Comparison of ENCODE assay signal across 20 cellular contexts in the genomic region with DNA sequence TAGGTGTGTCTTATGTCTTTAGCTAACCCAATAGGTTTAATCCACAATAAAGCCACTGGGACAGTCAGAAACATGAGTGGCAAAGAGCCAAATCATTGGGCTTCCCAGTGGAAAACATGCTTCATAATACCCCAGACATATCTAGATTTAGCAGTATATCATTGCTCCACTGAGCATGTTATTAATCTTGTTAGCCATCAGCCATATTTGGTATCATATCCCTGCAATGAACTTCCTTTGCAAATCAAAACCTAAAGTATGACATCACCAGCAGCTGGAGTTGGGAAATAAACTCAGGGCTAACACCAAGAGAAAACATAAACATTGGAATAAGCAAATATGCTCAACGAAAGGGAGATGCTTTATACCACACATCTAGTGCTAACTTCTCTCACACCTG.
DNase-seq lines count a peak whose midpoint lies in the region; ATAC-seq and TF ChIP-seq lines count a peak whose summit lies in the region.
"Had no signal": no experiment of that assay in that cellular context is flagged by ENCODE, and none has a peak within 500 bp of the region (broad histone marks: within the 10 kb centered on the region; RNA-seq: fewer than 3 reads in every experiment).

No MANE protein-coding gene starts in this region.

- H3K27ac ChIP-seq in parathyroid adenoma, result peak overlapping the region; percentile 70
- no peak overlapping the region for H3K27ac ChIP-seq in ovary
- H3K27ac ChIP-seq: lower lobe of right lung, skin epidermis had no signal

- no peaks in the 10 kb centered on the region for H3K9me3 ChIP-seq in parathyroid adenoma (ENCODE audit: control insufficient read depth, low read length)
- H3K9me3 ChIP-seq in ovary, result no peaks in the 10 kb centered on the region
- H3K9me3 ChIP-seq: lower lobe of right lung had no signal

- H3K9me3 Mint-ChIP-seq in activated naive CD8-positive, alpha-beta T cell treated with anti-CD3 and anti-CD28 coated beads, Interleukin-2, amount 50 U/mL, for 24 hours, result no peaks in the 10 kb centered on the region
- H3K9me3 Mint-ChIP-seq: stimulated activated naive CD8-positive, alpha-beta T cell treated with anti-CD3 and anti-CD28 coated beads, Interleukin-15, amount 100 ng/mL, for 72 hours had no signal

- no peak for TF ChIP-seq EP300 in ovary (IDR thresholded peaks at IDR 0.05)

- no peak overlapping the region for H3K9ac ChIP-seq in parathyroid adenoma

- peaks cover 13% of the 10 kb centered on the region for H3K4me1 ChIP-seq in parathyroid adenoma
- H3K4me1 ChIP-seq in ovary (ENCODE audit: insufficient read depth), result no peaks in the 10 kb centered on the region
- H3K4me1 ChIP-seq: lower lobe of right lung had no signal

- H3K27me3 ChIP-seq in parathyroid adenoma (ENCODE audit: control insufficient read depth, insufficient read depth, low read length) (no peaks in the 10 kb centered on the region), ovary (no peaks in the 10 kb centered on the region)

- no peak overlapping the region for H3K27ac Mint-ChIP-seq in activated naive CD8-positive, alpha-beta T cell treated with anti-CD3 and anti-CD28 coated beads, Interleukin-2, amount 50 U/mL, for 24 hours
- H3K27ac Mint-ChIP-seq: brain; CD8-positive, alpha-beta memory T cell; stimulated activated naive CD8-positive, alpha-beta T cell treated with anti-CD3 and anti-CD28 coated beads, Interleukin-15, amount 100 ng/mL, for 72 hours had no signal

- H3K36me3 ChIP-seq in parathyroid adenoma (ENCODE audit: control insufficient read depth, insufficient read depth, low read length), result no peaks in the 10 kb centered on the region
- H3K36me3 ChIP-seq in ovary, result no peaks in the 10 kb centered on the region
- H3K36me3 ChIP-seq: lower lobe of right lung had no signal

- no peaks in the 10 kb centered on the region for H3K79me2 ChIP-seq in parathyroid adenoma

- H3K4me3 ChIP-seq in fibroblast of mammary gland (ENCODE audit: control insufficient read depth, low read depth, low read length) (no peak overlapping the region), parathyroid adenoma (ENCODE audit: low read depth, low read length) (no peak overlapping the region), ovary (no peak overlapping the region)
- H3K4me3 ChIP-seq: lower lobe of right lung, skin epidermis had no signal

- no peak for TF ChIP-seq CTCF in fibroblast of mammary gland (conservative IDR thresholded peaks at IDR 0.05; ENCODE audit: control insufficient read depth, insufficient read depth, low read depth, low read length)
- no peak for TF ChIP-seq CTCF in parathyroid adenoma (IDR thresholded peaks at IDR 0.05)
- TF ChIP-seq CTCF in ovary (IDR thresholded peaks at IDR 0.05), result no peak

- H3K4me3 Mint-ChIP-seq in activated naive CD8-positive, alpha-beta T cell treated with anti-CD3 and anti-CD28 coated beads, Interleukin-2, amount 50 U/mL, for 24 hours, result no peak overlapping the region
- H3K4me3 Mint-ChIP-seq: brain; CD8-positive, alpha-beta memory T cell; neural crest cell; stimulated activated naive CD8-positive, alpha-beta T cell treated with anti-CD3 and anti-CD28 coated beads, Interleukin-15, amount 100 ng/mL, for 72 hours had no signal

- H2AFZ ChIP-seq in parathyroid adenoma, result no peak overlapping the region

- no peaks in the 10 kb centered on the region for H3K27me3 Mint-ChIP-seq in activated naive CD8-positive, alpha-beta T cell treated with anti-CD3 and anti-CD28 coated beads, Interleukin-2, amount 50 U/mL, for 24 hours
- H3K27me3 Mint-ChIP-seq: brain; CD8-positive, alpha-beta memory T cell; stimulated activated naive CD8-positive, alpha-beta T cell treated with anti-CD3 and anti-CD28 coated beads, Interleukin-15, amount 100 ng/mL, for 72 hours had no signal

- ATAC-seq in activated naive CD8-positive, alpha-beta T cell treated with anti-CD3 and anti-CD28 coated beads, Interleukin-2, amount 50 U/mL, for 24 hours, result no peak
- ATAC-seq: lower lobe of right lung; stimulated activated naive CD8-positive, alpha-beta T cell treated with anti-CD3 and anti-CD28 coated beads, Interleukin-15, amount 100 ng/mL, for 72 hours had no signal

- intact Hi-C loops in ovary (cut with DNase I), result no loop called here

- H3K4me1 Mint-ChIP-seq in activated naive CD8-positive, alpha-beta T cell treated with anti-CD3 and anti-CD28 coated beads, Interleukin-2, amount 50 U/mL, for 24 hours, result no peaks in the 10 kb centered on the region
- H3K4me1 Mint-ChIP-seq: CD8-positive, alpha-beta memory T cell; neural crest cell; stimulated activated naive CD8-positive, alpha-beta T cell treated with anti-CD3 and anti-CD28 coated beads, Interleukin-15, amount 100 ng/mL, for 72 hours had no signal

- 4 to 30% (median 8%) methylated on average over 1 of the region's 1 CpG for WGBS in ovary, 3 donors

- H3K4me2 ChIP-seq in parathyroid adenoma (ENCODE audit: low read length), result no peak overlapping the region

- DNase-seq in EL, result peak; percentile 62
- peak; percentile 26 for DNase-seq in OCI-M1 (lab: John Stamatoyannopoulos, UW)
- DNase-seq in fibroblast of mammary gland (ENCODE audit: low read depth), result peak; percentile 81
- no peak for DNase-seq in ovary
- DNase-seq in NCI-H1105 (lab: John Stamatoyannopoulos, UW), result no peak
- no peak for DNase-seq in D341Med (ENCODE audit: low spot score)
- no peak for DNase-seq in activated naive CD8-positive, alpha-beta T cell treated with anti-CD3 and anti-CD28 coated beads, Interleukin-2, amount 50 U/mL, for 24 hours
- DNase-seq: activated CD4-positive, alpha-beta T cell treated with anti-CD3 and anti-CD28 coated beads, Interleukin-2, amount 50 U/mL, for 4 hours; CD8-positive, alpha-beta memory T cell; hippocampal formation; lower lobe of right lung; NCI-H146; NCI-H82; SHP77 treated with DMSO at 0.1 percent for 48 hours; stimulated activated naive CD8-positive, alpha-beta T cell treated with anti-CD3 and anti-CD28 coated beads, Interleukin-15, amount 100 ng/mL, for 72 hours; T1000 had no signal

- no peaks in the 10 kb centered on the region for H3K36me3 Mint-ChIP-seq in activated naive CD8-positive, alpha-beta T cell treated with anti-CD3 and anti-CD28 coated beads, Interleukin-2, amount 50 U/mL, for 24 hours (ENCODE audit: low read depth)
- H3K36me3 Mint-ChIP-seq: brain; CD8-positive, alpha-beta memory T cell had no signal

- no peak for TF ChIP-seq POLR2A in ovary (IDR thresholded peaks at IDR 0.05)

Comparison
In these comparisons a context has a peak if more than half of its experiments do, and no peak if none do; other contexts are left out.
1. DNase-seq: peak in EL (single experiment), OCI-M1 (single experiment) and fibroblast of mammary gland (single experiment); none in ovary (0 of 5), NCI-H1105 (single experiment), D341Med (single experiment) and activated naive CD8-positive, alpha-beta T cell treated with anti-CD3 and anti-CD28 coated beads, Interleukin-2, amount 50 U/mL, for 24 hours (single experiment).